In the genomic region with DNA sequence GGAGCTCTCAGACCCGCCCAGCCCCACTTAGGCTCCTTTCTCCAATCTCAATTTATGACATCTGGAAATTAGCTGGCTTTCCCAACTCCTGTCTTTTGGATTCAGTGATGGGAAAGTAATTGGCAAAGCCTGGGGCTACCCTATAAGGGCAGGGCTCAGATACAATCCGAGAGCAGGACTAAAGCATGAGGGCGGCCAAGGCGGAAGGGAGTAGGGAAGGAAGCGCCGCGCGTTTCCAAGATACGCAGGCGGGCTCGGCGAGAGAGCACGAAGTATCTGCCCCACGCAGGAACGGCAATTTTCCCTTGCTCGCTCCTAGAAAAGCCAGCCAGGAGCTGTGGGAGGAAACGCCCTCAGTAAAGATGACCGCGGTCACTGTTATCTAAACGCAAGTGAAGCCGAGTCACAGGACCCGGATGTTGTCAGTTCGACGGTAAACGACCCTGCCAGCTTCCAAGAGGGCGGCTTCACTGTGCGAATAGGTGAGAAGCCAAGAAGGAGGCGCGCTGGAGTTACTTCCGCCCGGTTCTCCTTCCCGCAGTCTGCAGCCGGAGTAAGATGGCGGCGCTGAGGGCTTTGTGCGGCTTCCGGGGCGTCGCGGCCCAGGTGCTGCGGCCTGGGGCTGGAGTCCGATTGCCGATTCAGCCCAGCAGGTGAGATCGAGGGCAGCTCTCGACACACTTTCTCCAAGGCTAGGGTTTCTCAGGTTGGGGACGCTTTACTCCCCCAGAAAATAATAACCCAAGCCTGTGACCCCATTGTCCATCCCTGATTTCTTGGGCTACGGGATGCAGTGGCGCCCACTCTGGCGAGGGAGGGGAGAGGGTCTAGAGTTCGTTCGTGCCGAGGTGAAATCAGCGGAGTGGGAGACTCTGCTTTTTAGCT, we compare ENCODE assay signal across 8 cellular contexts. TPM values are rescaled to one million over a fixed set of nuclear protein-coding genes. Genes with fewer than 3 reads are reported as not detected.
DNase-seq lines count a peak whose midpoint lies in the region; ATAC-seq and TF ChIP-seq lines count a peak whose summit lies in the region.

A gene (plus strand): TSS at position 540 of the 885 bp plus-strand sequence. CDS start 19 bp downstream, at position 559.

- TF ChIP-seq EP300 in Ishikawa (IDR thresholded peaks at IDR 0.05; ENCODE audit: borderline replicate concordance), result peak; percentile 19; the same call in 1 of the 2 replicates

- peaks cover 42% of the 10 kb centered on the region for H3K4me1 ChIP-seq in mononuclear cell (ENCODE audit: insufficient read depth, low read length)

- DNase-seq in DMS53 (lab: John Stamatoyannopoulos, UW) (peak; percentile 100), OCI-M2 (lab: John Stamatoyannopoulos, UW; ENCODE audit: unreplicated experiment) (peak; percentile 82), activated T-cell treated with anti-CD3 and anti-CD28 coated beads for 4 hours (peak; percentile 91), epithelial cell of esophagus (ENCODE audit: low read depth) (peak; percentile 99)
- DNase-seq in stimulated activated CD8-positive, alpha-beta memory T cell treated with anti-CD3 and anti-CD28 coated beads, Interleukin-4, amount 100 ng/mL, for 1 hour (ENCODE audit: low read depth in 2 of 2, low spot score in 1 of 2), result peak; percentile 88 to 92

- no peaks in the 10 kb centered on the region for H3K9me3 ChIP-seq in mononuclear cell (ENCODE audit: low read depth, low read length)

- TF ChIP-seq CTCF in epithelial cell of esophagus (IDR thresholded peaks at IDR 0.05; ENCODE audit: insufficient read depth, low read depth, low read length, missing control alignments), result no peak

- H3K27me3 ChIP-seq in mononuclear cell (ENCODE audit: insufficient read depth, low read length), result no peaks in the 10 kb centered on the region

- H3K4me3 ChIP-seq in epithelial cell of esophagus (ENCODE audit: low read length), result peak within 1 kb of the TSS; percentile 99
- H3K4me3 ChIP-seq in mononuclear cell (ENCODE audit: low read length), result peak within 1 kb of the TSS; percentile 90

- TF ChIP-seq RAD21 in Ishikawa (IDR thresholded peaks at IDR 0.05; ENCODE audit: low read depth), result no peak

- peak; percentile 96 for ATAC-seq in GM21576 (IDR thresholded peaks at IDR 0.05; ENCODE audit: unreplicated experiment)

TF ChIP-seq in Ishikawa, 13 proteins besides CTCF, POLR2A, EP300 and RAD21:
- TF ChIP-seq ZBTB7A (IDR thresholded peaks at IDR 0.05; ENCODE audit: low read depth), result peak; percentile 74; the same call in 1 of the 2 replicates
- no peak for TF ChIP-seq CEBPB (IDR thresholded peaks at IDR 0.05)
- TF ChIP-seq, protein P1, sequence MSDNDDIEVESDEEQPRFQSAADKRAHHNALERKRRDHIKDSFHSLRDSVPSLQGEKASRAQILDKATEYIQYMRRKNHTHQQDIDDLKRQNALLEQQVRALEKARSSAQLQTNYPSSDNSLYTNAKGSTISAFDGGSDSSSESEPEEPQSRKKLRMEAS (IDR thresholded peaks at IDR 0.05), result peak; percentile 77
- TF ChIP-seq CREB1 (IDR thresholded peaks at IDR 0.05; ENCODE audit: low read depth), result peak; percentile 84
- TF ChIP-seq, protein P2, sequence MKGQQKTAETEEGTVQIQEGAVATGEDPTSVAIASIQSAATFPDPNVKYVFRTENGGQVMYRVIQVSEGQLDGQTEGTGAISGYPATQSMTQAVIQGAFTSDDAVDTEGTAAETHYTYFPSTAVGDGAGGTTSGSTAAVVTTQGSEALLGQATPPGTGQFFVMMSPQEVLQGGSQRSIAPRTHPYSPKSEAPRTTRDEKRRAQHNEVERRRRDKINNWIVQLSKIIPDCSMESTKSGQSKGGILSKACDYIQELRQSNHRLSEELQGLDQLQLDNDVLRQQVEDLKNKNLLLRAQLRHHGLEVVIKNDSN (IDR thresholded peaks at IDR 0.05), result peak; percentile 78
- TF ChIP-seq, protein P3, sequence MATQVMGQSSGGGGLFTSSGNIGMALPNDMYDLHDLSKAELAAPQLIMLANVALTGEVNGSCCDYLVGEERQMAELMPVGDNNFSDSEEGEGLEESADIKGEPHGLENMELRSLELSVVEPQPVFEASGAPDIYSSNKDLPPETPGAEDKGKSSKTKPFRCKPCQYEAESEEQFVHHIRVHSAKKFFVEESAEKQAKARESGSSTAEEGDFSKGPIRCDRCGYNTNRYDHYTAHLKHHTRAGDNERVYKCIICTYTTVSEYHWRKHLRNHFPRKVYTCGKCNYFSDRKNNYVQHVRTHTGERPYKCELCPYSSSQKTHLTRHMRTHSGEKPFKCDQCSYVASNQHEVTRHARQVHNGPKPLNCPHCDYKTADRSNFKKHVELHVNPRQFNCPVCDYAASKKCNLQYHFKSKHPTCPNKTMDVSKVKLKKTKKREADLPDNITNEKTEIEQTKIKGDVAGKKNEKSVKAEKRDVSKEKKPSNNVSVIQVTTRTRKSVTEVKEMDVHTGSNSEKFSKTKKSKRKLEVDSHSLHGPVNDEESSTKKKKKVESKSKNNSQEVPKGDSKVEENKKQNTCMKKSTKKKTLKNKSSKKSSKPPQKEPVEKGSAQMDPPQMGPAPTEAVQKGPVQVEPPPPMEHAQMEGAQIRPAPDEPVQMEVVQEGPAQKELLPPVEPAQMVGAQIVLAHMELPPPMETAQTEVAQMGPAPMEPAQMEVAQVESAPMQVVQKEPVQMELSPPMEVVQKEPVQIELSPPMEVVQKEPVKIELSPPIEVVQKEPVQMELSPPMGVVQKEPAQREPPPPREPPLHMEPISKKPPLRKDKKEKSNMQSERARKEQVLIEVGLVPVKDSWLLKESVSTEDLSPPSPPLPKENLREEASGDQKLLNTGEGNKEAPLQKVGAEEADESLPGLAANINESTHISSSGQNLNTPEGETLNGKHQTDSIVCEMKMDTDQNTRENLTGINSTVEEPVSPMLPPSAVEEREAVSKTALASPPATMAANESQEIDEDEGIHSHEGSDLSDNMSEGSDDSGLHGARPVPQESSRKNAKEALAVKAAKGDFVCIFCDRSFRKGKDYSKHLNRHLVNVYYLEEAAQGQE (IDR thresholded peaks at IDR 0.05; ENCODE audit: low read depth), result no peak
- TF ChIP-seq YY1 (IDR thresholded peaks at IDR 0.05; ENCODE audit: low read depth), result peak; percentile 100
- peak; percentile 72 for TF ChIP-seq TCF12 (IDR thresholded peaks at IDR 0.05; ENCODE audit: low read depth)
- TF ChIP-seq TEAD4 (IDR thresholded peaks at IDR 0.05), result no peak
- TF ChIP-seq TAF1 (IDR thresholded peaks at IDR 0.05; ENCODE audit: low read depth), result peak; percentile 100
- TF ChIP-seq EGR1 (IDR thresholded peaks at IDR 0.05), result peak; percentile 85; the same call in 1 of the 2 replicates
- TF ChIP-seq NFIC (IDR thresholded peaks at IDR 0.05), result no peak
- TF ChIP-seq FOXM1 (IDR thresholded peaks at IDR 0.05; ENCODE audit: borderline replicate concordance, low read depth), result no peak

RNA-seq across cellular contexts. Expression of the gene that starts here (rescaled TPM):
- total RNA-seq in mononuclear cell, result 38.0 TPM

Comparison
In these comparisons a context has a peak if more than half of its experiments do, and no peak if none do; other contexts are left out.
1. Peak in every context shown above with its lines: DNase-seq, ATAC-seq and H3K4me3 ChIP-seq.